Comparison of ENCODE assay signal across 8 cellular contexts in the genomic region with DNA sequence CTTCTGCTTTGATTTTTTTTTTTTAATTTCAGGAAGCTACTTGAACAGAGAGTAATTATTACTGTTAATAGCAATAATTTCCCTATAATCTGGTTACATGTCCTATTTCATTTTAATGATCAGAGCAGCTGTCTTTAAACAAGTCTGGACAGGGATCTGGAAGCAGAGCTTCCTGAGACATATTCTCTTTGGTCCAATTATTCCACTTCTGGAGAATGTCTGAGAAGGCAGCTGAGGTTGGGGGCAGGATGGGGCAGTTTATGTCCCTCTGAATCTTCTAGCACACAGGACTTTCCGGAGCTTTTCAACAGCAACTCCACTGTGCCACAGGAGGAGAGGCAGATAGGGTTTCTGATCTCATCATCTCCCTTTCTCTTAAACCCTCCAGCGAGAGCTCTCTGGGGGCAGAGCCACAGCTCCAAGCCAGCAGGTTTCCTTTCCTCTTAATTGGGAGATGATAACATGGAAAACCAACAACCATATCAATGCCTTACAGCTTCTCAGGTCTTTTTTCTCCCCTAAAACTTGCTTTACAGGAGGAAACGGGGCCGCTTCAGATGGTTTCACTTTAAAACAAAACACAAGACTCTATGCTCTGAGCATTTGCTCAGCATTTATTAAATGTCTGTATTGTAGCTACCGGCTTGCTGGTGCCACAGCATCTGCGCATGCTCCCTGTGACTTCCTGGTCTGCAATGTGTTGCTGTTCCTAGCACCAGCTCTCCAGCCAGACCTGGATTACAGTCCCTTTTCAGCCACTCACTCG.
DNase-seq lines count a peak whose midpoint lies in the region; ATAC-seq and TF ChIP-seq lines count a peak whose summit lies in the region.

No MANE protein-coding gene starts in this region.

- H3K27ac ChIP-seq in psoas muscle, result peak overlapping the region; percentile 27

- H3K9me3 ChIP-seq in psoas muscle, result no peaks in the 10 kb centered on the region

- no peaks in the 10 kb centered on the region for H3K27me3 ChIP-seq in psoas muscle (ENCODE audit: insufficient read depth in 3 of 3, low read length in 2 of 3)

- peak; percentile 89 for ATAC-seq in HG03442 (IDR thresholded peaks at IDR 0.05; ENCODE audit: unreplicated experiment)
- peak in 3 of 4 donors; percentile 57 to 75 (median 63) for ATAC-seq in psoas muscle

- H3K4me1 ChIP-seq in psoas muscle, result peaks cover 8% of the 10 kb centered on the region

- 9 to 48% (median 13%) methylated on average over 7 of the region's 7 CpGs for WGBS in psoas muscle, 3 donors

- TF ChIP-seq CTCF in GM12864 (IDR thresholded peaks at IDR 0.05; ENCODE audit: low read depth, low read length, missing control alignments) (no peak), psoas muscle (IDR thresholded peaks at IDR 0.05) (no peak)

- in situ Hi-C loops in G401 (cut with HindIII; ENCODE audit: low sequenced_read_pairs), result no loop called here

- intact Hi-C loops in psoas muscle (cut with DNase I), result no loop called here

- H3K36me3 ChIP-seq in psoas muscle (ENCODE audit: insufficient read depth in 1 of 2, low read depth in 1 of 2), result no peaks in the 10 kb centered on the region

- DNase-seq in GM12864 (ENCODE audit: low read depth) (peak; percentile 48), globus pallidus (ENCODE audit: low spot score) (peak; percentile 83), psoas muscle (peak; percentile 69 to 83), kidney glomerular epithelial cell (lab: John Stamatoyannopoulos, UW) (no peak), G401 (ENCODE audit: low spot score) (no peak), AML-193 (lab: John Stamatoyannopoulos, UW) (no peak)
- peak; percentile 33 for DNase-seq in activated CD4-positive, alpha-beta T cell treated with anti-CD3 and anti-CD28 coated beads for 48 hours

- H3K4me3 ChIP-seq in GM12864 (ENCODE audit: low read depth, low read length) (peak overlapping the region; percentile 6; the same call in 1 of the 2 replicates), psoas muscle (peak overlapping the region; percentile 50)

Comparison
In these comparisons a context has a peak if more than half of its experiments do, and no peak if none do; other contexts are left out.
1. DNase-seq: peak in GM12864 (single experiment), activated CD4-positive, alpha-beta T cell treated with anti-CD3 and anti-CD28 coated beads for 48 hours (single experiment), globus pallidus (single experiment) and psoas muscle (2 of 2); none in kidney glomerular epithelial cell (single experiment), G401 (single experiment) and AML-193 (0 of 2).